Comparison of ENCODE assay signal across 1 cellular context in the genomic region with DNA sequence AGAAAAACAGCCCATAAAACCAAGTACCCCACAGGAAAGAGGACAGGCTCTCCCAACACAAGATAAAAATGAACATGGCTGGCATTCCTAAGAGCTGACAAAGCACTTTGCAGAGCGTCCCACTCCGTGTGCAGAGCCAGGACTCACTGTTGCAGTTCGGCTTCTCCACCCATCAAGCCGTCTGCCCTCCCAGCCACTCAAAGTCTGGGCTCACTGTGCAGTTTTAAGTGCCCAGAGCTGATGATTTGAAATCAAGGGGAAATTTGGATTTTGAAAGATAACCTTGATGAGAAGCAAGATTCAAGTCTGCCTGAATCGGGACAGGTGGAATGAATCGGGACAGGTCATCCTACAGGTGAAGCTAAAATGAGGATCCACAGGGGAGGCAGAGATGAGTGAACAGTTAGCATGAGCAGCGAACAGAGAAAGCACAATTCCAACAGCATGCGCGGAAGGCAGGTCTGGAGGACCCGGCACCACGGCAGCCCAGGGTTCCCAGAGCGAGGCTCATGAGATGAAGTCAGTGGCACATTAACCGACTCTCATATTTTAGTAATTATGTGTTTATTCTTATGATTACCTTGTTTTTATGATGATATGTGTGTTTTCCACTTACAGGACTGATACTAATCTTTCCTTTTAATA.
TF ChIP-seq lines count a peak whose summit lies in the region.

No MANE protein-coding gene starts in this region.

TF ChIP-seq in HepG2, 621 proteins besides CTCF, POLR2A, EP300 and RAD21:
- TF ChIP-seq MAFK (conservative IDR thresholded peaks at IDR 0.05 in 1 of 2, IDR thresholded peaks at IDR 0.05 in 1 of 2; ENCODE audit: low read length in 2 of 2) (peak; percentile 6 to 42; a peak in 2 of 4 replicates), SMARCE1 (IDR thresholded peaks at IDR 0.05; ENCODE audit: borderline replicate concordance) (no peak)
